In genomic region chr7:148987010-148987750, GRCh38 we compare ENCODE assay signal across 8 cellular contexts. TPM values are rescaled to one million over a fixed set of nuclear protein-coding genes. Genes with fewer than 3 reads are reported as not detected.
DNase-seq lines count a peak whose midpoint lies in the region; ATAC-seq, FAIRE-seq and TF ChIP-seq lines count a peak whose summit lies in the region.

No MANE protein-coding gene starts in this region.

- peak overlapping the region; percentile 75 for H3K4me2 ChIP-seq in endothelial cell of umbilical vein (ENCODE audit: insufficient read depth, low read length)

- H3K4me3 ChIP-seq in HUES48 (ENCODE audit: low read depth, low read length) (peak overlapping the region; percentile 64), NT2/D1 (ENCODE audit: insufficient read length, low read depth) (peak overlapping the region; percentile 56), endothelial cell of umbilical vein (replicated peaks in 1 of 3; ENCODE audit: insufficient read depth in 1 of 3, low read depth in 1 of 3, low read length in 3 of 3) (peak overlapping the region; percentile 21 to 63 (median 56))

- H3K36me3 ChIP-seq in HUES48 (ENCODE audit: control insufficient read depth, insufficient read depth, low read length): no peaks in the 10 kb centered on the region
- H3K36me3 ChIP-seq in NT2/D1 (ENCODE audit: insufficient read depth, insufficient read length, low read length): no peaks in the 10 kb centered on the region
- H3K36me3 ChIP-seq in endothelial cell of umbilical vein (ENCODE audit: control insufficient read depth in 2 of 2, extremely low read depth in 1 of 2, insufficient read depth in 2 of 2, low read length in 2 of 2): no peaks in the 10 kb centered on the region

- no peaks in the 10 kb centered on the region for H3K27me3 ChIP-seq in HUES48 (ENCODE audit: control insufficient read depth, insufficient read depth, low read length)
- peaks cover 5% of the 10 kb centered on the region for H3K27me3 ChIP-seq in NT2/D1 (ENCODE audit: insufficient read depth, insufficient read length)
- H3K27me3 ChIP-seq in endothelial cell of umbilical vein (ENCODE audit: control insufficient read depth in 2 of 2, insufficient read depth in 2 of 2, low read length in 2 of 2): peaks cover 0 to 10% of the 10 kb centered on the region in 2 experiments

- TF ChIP-seq CTCF in Calu3 (IDR thresholded peaks at IDR 0.05; ENCODE audit: unreplicated experiment): no peak
- TF ChIP-seq CTCF in endothelial cell of umbilical vein (IDR thresholded peaks at IDR 0.05; ENCODE audit: extremely low read depth in 1 of 2, insufficient read depth in 1 of 2, low read depth in 1 of 2, low read length in 2 of 2): no peak

- BruUV-seq in Calu3 (replicated peaks; lab: Mats Ljungman, UMichigan) (no TSS peak), endothelial cell of umbilical vein (replicated peaks; lab: Mats Ljungman, UMichigan) (no TSS peak)

- H3K9ac ChIP-seq in HUES48 (ENCODE audit: low read depth, low read length): peak overlapping the region; percentile 70
- H3K9ac ChIP-seq in NT2/D1 (ENCODE audit: insufficient read length, low read depth): peak overlapping the region; percentile 54
- H3K9ac ChIP-seq in endothelial cell of umbilical vein (replicated peaks; ENCODE audit: extremely low read depth, insufficient read depth, low read length): peak overlapping the region; percentile 48

- POLR2A ChIA-PET in endothelial cell of umbilical vein (lab: Charles Lee): no interaction called here

- FAIRE-seq in endothelial cell of umbilical vein (lab: Jason Lieb, UNC): peak; percentile 96

- DNase-seq in Calu3: peak; percentile 78
- peak; percentile 91 for DNase-seq in NT2/D1 (ENCODE audit: low read depth, low spot score)
- DNase-seq in activated CD8-positive, alpha-beta memory T cell treated with anti-CD3 and anti-CD28 coated beads, Interleukin-2, amount 50 U/mL, for 4 hours: peak; percentile 71
- peak; percentile 94 for DNase-seq in endothelial cell of umbilical vein (ENCODE audit: low read depth, low spot score)
- peak; percentile 75 for DNase-seq in middle frontal gyrus (ENCODE audit: extremely low spot score, low spot score)
- DNase-seq in stimulated activated CD8-positive, alpha-beta memory T cell treated with anti-CD3 and anti-CD28 coated beads, Interleukin-2, amount 100 ng/mL, for 48 hours (ENCODE audit: low read depth in 2 of 2): peak; percentile 46 to 67

- H3K9me3 ChIP-seq in HUES48 (ENCODE audit: control insufficient read depth, insufficient read depth, low read length): no peaks in the 10 kb centered on the region
- no peaks in the 10 kb centered on the region for H3K9me3 ChIP-seq in NT2/D1 (ENCODE audit: insufficient read depth, low read length)
- no peaks in the 10 kb centered on the region for H3K9me3 ChIP-seq in endothelial cell of umbilical vein (replicated peaks; ENCODE audit: control insufficient read depth, insufficient read depth, low read length)

- H3K27ac ChIP-seq in HUES48 (ENCODE audit: low read depth, low read length) (peak overlapping the region; percentile 71), endothelial cell of umbilical vein (ENCODE audit: insufficient read depth, low read depth, low read length) (peak overlapping the region; percentile 32)

- intact Hi-C loops in Calu3 (cut with micrococcal nuclease; ENCODE audit: unreplicated experiment): no loop called here
- intact Hi-C loops in endothelial cell of umbilical vein (cut with micrococcal nuclease): loop anchor here (1.0 kb wide), 6 partner anchors 21 to 288 kb away; partner anchors contain the start of gene PDIA4

- dilution Hi-C loops in endothelial cell of umbilical vein (cut with MboI; ENCODE audit: extremely low pct_ligation_motif_present, low sequenced_read_pairs): no loop called here

- CTCF ChIA-PET in Calu3 (lab: Charles Lee) (interaction anchor here (1.2 kb wide), 1 partner anchor 20 kb away, joined by 3 read pairs; no protein-coding TSS in a partner anchor), endothelial cell of umbilical vein (lab: Charles Lee) (interaction anchor here (0.8 to 1.8 kb wide), 5 partner anchors 19 to 323 kb away, joined by 3 to 18 read pairs (median 3); partner anchors contain the start of gene ZNF398)

- peak overlapping the region; percentile 96 for H3K27ac Mint-ChIP-seq in Calu3 (ENCODE audit: unreplicated experiment)

- peaks cover 29% of the 10 kb centered on the region for H3K36me3 Mint-ChIP-seq in Calu3 (ENCODE audit: insufficient read depth, unreplicated experiment)

- TF ChIP-seq POLR2A in endothelial cell of umbilical vein (IDR thresholded peaks at IDR 0.05; ENCODE audit: low read depth, low read length): peak; percentile 63

- H3K9me3 Mint-ChIP-seq in Calu3 (ENCODE audit: low read depth, unreplicated experiment): no peaks in the 10 kb centered on the region

- H3K79me2 ChIP-seq in endothelial cell of umbilical vein (ENCODE audit: control insufficient read depth, insufficient read depth, low read length): no peaks in the 10 kb centered on the region

- H3K4me1 Mint-ChIP-seq in Calu3 (ENCODE audit: low read depth, unreplicated experiment): peaks cover 33% of the 10 kb centered on the region

- peak overlapping the region; percentile 60 for H2AFZ ChIP-seq in endothelial cell of umbilical vein (ENCODE audit: low read depth, low read length)

- no peaks in the 10 kb centered on the region for H3K27me3 Mint-ChIP-seq in Calu3 (ENCODE audit: unreplicated experiment)

- H3K4me1 ChIP-seq in HUES48 (ENCODE audit: control insufficient read depth, insufficient read depth, low read length) (peaks cover 8% of the 10 kb centered on the region), NT2/D1 (ENCODE audit: insufficient read depth, insufficient read length) (no peaks in the 10 kb centered on the region), endothelial cell of umbilical vein (ENCODE audit: control insufficient read depth, extremely low read depth, insufficient read depth, low read length) (peaks cover 11% of the 10 kb centered on the region)

- no peaks in the 10 kb centered on the region for H3K9me1 ChIP-seq in endothelial cell of umbilical vein (replicated peaks; ENCODE audit: control insufficient read depth, extremely low read depth, insufficient read depth, low read length)

- peak overlapping the region; percentile 99 for H3K4me3 Mint-ChIP-seq in Calu3 (ENCODE audit: low read depth, unreplicated experiment)

- peak; percentile 93 for ATAC-seq in GM21423 (IDR thresholded peaks at IDR 0.05; ENCODE audit: unreplicated experiment)

- H4K20me1 ChIP-seq in endothelial cell of umbilical vein (replicated peaks; ENCODE audit: control insufficient read depth, extremely low read depth, insufficient read depth, low read length): no peaks in the 10 kb centered on the region

TF ChIP-seq in endothelial cell of umbilical vein, 7 proteins besides CTCF, POLR2A, EP300 and RAD21:
- TF ChIP-seq FOS (IDR thresholded peaks at IDR 0.05; ENCODE audit: borderline replicate concordance, insufficient read depth, low read length) (no peak), MAX (IDR thresholded peaks at IDR 0.05; ENCODE audit: insufficient read depth, insufficient read length) (no peak), MYC (IDR thresholded peaks at IDR 0.05; ENCODE audit: low read depth, low read length) (no peak), GATA2 (IDR thresholded peaks at IDR 0.05; ENCODE audit: insufficient read depth, insufficient read length, low read depth, low read length) (peak; percentile 22), EZH2 (IDR thresholded peaks at IDR 0.05; ENCODE audit: borderline replicate concordance, low read depth, low read length, severe bottlenecking) (no peak)
TF ChIP-seq in endothelial cell of umbilical vein: peak in this region for 1.

RNA-seq across cellular contexts. Expression of gene PDIA4, which starts 41.1 kb away (rescaled TPM):
- total RNA-seq in Calu3 (2022) (332 and 351 TPM in 2 replicates), endothelial cell of umbilical vein (306 and 308 TPM in 2 replicates)
- polyA plus RNA-seq in endothelial cell of umbilical vein: 179 and 217 TPM in 2 replicates
- polyA plus RNA-seq in endothelial cell of umbilical vein (2011; cell fraction: cytosol; rRNA removed): 278 and 295 TPM in 2 replicates
- polyA plus RNA-seq in endothelial cell of umbilical vein (2011; cell fraction: nucleus; rRNA removed): 196 and 233 TPM in 2 replicates
- 240 TPM in 2 replicates for polyA plus RNA-seq in endothelial cell of umbilical vein (2012)
- polyA minus RNA-seq in endothelial cell of umbilical vein: 214 and 238 TPM in 2 replicates
- 47.5 TPM for polyA minus RNA-seq in endothelial cell of umbilical vein (2011; cell fraction: cytosol; rRNA and poly(A)+ RNA removed)
- 46.8 and 49.6 TPM in 2 replicates for polyA minus RNA-seq in endothelial cell of umbilical vein (2011; cell fraction: nucleus; rRNA and poly(A)+ RNA removed)

Comparison
In these comparisons a context has a peak if more than half of its experiments do, and no peak if none do; other contexts are left out.
1. Peak in every context shown above with its lines: DNase-seq, ATAC-seq, H3K4me3 ChIP-seq and H3K27ac ChIP-seq.